Comparison of ENCODE assay signal across 8 cellular contexts in the genomic region with DNA sequence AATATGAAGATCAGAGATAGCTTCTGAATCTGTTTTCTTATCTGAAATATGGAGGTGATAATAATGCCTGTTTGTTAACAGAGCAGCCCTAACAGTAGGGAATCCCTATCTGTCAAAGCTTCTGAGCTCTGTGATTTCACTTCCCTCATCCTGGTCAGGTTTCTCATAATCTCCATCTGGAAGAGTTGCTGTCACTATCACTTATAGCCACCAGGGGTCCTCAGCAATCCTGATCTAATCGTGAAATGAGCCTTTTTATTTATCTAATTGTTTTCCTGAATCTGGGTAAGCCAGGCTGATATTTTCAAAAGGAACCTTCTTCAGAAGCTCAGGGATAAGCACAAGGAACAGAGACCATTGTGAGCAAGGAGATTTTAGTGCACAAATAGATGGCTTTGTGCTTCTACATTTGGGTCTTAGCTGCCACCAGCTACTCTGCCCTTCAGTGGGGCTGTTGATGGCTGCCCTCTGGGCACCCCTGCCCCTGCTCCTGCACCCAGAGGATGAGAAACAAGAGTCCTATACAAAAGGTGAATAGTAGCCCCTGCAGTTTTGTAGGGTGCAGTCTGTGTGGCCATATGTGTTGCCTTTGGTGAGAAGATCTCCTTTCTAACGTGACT.
DNase-seq lines count a peak whose midpoint lies in the region; ATAC-seq and TF ChIP-seq lines count a peak whose summit lies in the region.

No MANE protein-coding gene starts in this region.

- H3K4me1 Mint-ChIP-seq in activated CD4-positive, alpha-beta T cell treated with anti-CD3 and anti-CD28 coated beads for 36 hours: no peaks in the 10 kb centered on the region

- H3K36me3 Mint-ChIP-seq in activated CD4-positive, alpha-beta T cell treated with anti-CD3 and anti-CD28 coated beads for 36 hours (ENCODE audit: low read depth): no peaks in the 10 kb centered on the region

- peak; percentile 9 for DNase-seq in activated CD4-positive, alpha-beta T cell treated with anti-CD3 and anti-CD28 coated beads for 36 hours
- no peak for DNase-seq in activated CD4-positive, alpha-beta T cell treated with anti-CD3 and anti-CD28 coated beads, Interleukin-2, amount 50 U/mL, for 4 hours
- DNase-seq in Kasumi-1 (lab: John Stamatoyannopoulos, UW) (peak; percentile 4 to 41), WERI-Rb-1 (peak; percentile 11), kidney tubule cell (ENCODE audit: low spot score) (peak; percentile 35), activated T-cell treated with anti-CD3 and anti-CD28 coated beads for 4 hours (no peak)
- no peak for DNase-seq in activated effector memory CD4-positive, alpha-beta T cell treated with Interleukin-2 at 50 U/mL for 16 hours

- no peak for ATAC-seq in activated CD4-positive, alpha-beta T cell treated with anti-CD3 and anti-CD28 coated beads for 36 hours
- peak; percentile 93 for ATAC-seq in GM21576 (IDR thresholded peaks at IDR 0.05; ENCODE audit: unreplicated experiment)

- TF ChIP-seq CTCF in WERI-Rb-1 (IDR thresholded peaks at IDR 0.05; ENCODE audit: low read depth, low read length): peak; percentile 53

- no peaks in the 10 kb centered on the region for H3K9me3 ChIP-seq in WERI-Rb-1 (ENCODE audit: severe bottlenecking)

- H3K27ac Mint-ChIP-seq in activated CD4-positive, alpha-beta T cell treated with anti-CD3 and anti-CD28 coated beads for 36 hours: no peak overlapping the region

- CTCF ChIA-PET in activated CD4-positive, alpha-beta T cell treated with anti-CD3 and anti-CD28 coated beads for 36 hours (lab: Charles Lee): interaction anchor here (0.7 to 1.3 kb wide), 3 partner anchors 29 to 766 kb away, joined by 3 to 4 read pairs (median 4); no protein-coding TSS in a partner anchor

- no peak overlapping the region for H3K4me3 Mint-ChIP-seq in activated CD4-positive, alpha-beta T cell treated with anti-CD3 and anti-CD28 coated beads for 36 hours

- no peak overlapping the region for H3K4me3 ChIP-seq in WERI-Rb-1 (ENCODE audit: low read depth, low read length)

- no peak overlapping the region for H3K27ac ChIP-seq in WERI-Rb-1

- POLR2A ChIA-PET in activated CD4-positive, alpha-beta T cell treated with anti-CD3 and anti-CD28 coated beads for 36 hours (lab: Charles Lee): no interaction called here

- H3K9me3 Mint-ChIP-seq in activated CD4-positive, alpha-beta T cell treated with anti-CD3 and anti-CD28 coated beads for 36 hours (ENCODE audit: low read depth): no peaks in the 10 kb centered on the region

- no peaks in the 10 kb centered on the region for H3K27me3 Mint-ChIP-seq in activated CD4-positive, alpha-beta T cell treated with anti-CD3 and anti-CD28 coated beads for 36 hours

- no peaks in the 10 kb centered on the region for H3K27me3 ChIP-seq in WERI-Rb-1 (ENCODE audit: insufficient read depth, low read depth, severe bottlenecking)

- no peaks in the 10 kb centered on the region for H3K36me3 ChIP-seq in WERI-Rb-1

- intact Hi-C loops in activated CD4-positive, alpha-beta T cell treated with anti-CD3 and anti-CD28 coated beads for 36 hours (cut with DNase I, micrococcal nuclease): loop anchor here in 1 of 2 experiments (10.0 kb wide), 1 partner anchor 199 kb away; the partner anchor contains the start of gene RADX

Comparison
In these comparisons a context has a peak if more than half of its experiments do, and no peak if none do; other contexts are left out.
1. DNase-seq: peak in activated CD4-positive, alpha-beta T cell treated with anti-CD3 and anti-CD28 coated beads for 36 hours (single experiment), Kasumi-1 (2 of 2), WERI-Rb-1 (single experiment) and kidney tubule cell (single experiment); none in activated CD4-positive, alpha-beta T cell treated with anti-CD3 and anti-CD28 coated beads, Interleukin-2, amount 50 U/mL, for 4 hours (0 of 2), activated T-cell treated with anti-CD3 and anti-CD28 coated beads for 4 hours (single experiment) and activated effector memory CD4-positive, alpha-beta T cell treated with Interleukin-2 at 50 U/mL for 16 hours (single experiment).